ENCODE assay signal across 9 cellular contexts in the genomic region with DNA sequence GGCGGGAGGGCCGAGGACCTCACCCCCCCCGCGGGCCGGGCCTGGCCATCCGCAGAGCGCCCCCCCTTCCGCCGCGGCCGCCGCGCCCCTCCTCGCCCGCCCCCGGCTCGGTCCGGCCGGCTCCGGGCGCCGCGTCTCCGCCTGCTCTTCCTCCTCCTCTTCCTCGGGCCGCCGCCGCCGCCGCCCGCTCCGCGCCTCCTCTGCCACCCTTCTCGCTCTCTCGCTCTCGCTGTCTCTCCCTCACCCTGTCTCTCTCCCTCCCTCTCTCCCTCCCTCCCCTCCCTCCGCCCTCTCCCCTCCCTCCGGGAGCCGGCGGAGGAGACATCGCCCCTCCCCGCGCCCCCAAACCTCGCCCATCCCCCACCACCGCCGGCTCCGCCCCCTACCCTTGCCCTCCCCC.
DNase-seq lines count a peak whose midpoint lies in the region; ATAC-seq and TF ChIP-seq lines count a peak whose summit lies in the region.
"Had no signal": no experiment of that assay in that cellular context is flagged by ENCODE, and none has a peak within 500 bp of the region (broad histone marks: within the 10 kb centered on the region; RNA-seq: fewer than 3 reads in every experiment).

A gene (minus strand): TSS at position 237 of the 400 bp plus-strand sequence. CDS start 2,883 bp downstream, outside the sequence.

- TF ChIP-seq CTCF in WI38 (IDR thresholded peaks at IDR 0.05; ENCODE audit: low read depth, low read length): no peak

- H3K4me3 ChIP-seq in WI38 (ENCODE audit: low read depth, low read length) (peak within 1 kb of the TSS; percentile 59), iPS-15b (ENCODE audit: low read depth, low read length) (peak within 1 kb of the TSS; percentile 50)

- H3K9ac ChIP-seq in iPS-15b (ENCODE audit: low read depth, low read length): no peak within 1 kb of the TSS

- H3K27ac Mint-ChIP-seq in stimulated activated naive B cell treated with anti-CD40 and anti-IgM and Interleukin-4, amounts not matched to agents 10 μg/mL and 1 μg/mL and 100 μg/mL, for 72 hours: no peak within 1 kb of the TSS

- DNase-seq in NCI-H2171 treated with DMSO at 0.1 percent for 48 hours (lab: John Stamatoyannopoulos, UW): peak; percentile 29
- DNase-seq in NCI-H2171 (lab: John Stamatoyannopoulos, UW): no peak
- no peak for DNase-seq in stimulated activated naive B cell treated with anti-CD40 and anti-IgM and Interleukin-4, amounts not matched to agents 10 μg/mL and 1 μg/mL and 100 μg/mL, for 72 hours
- no peak for DNase-seq in GOT3 (lab: John Stamatoyannopoulos, UW)
- no peak for DNase-seq in stimulated activated CD4-positive, alpha-beta T cell treated with anti-CD3 and anti-CD28 coated beads, Interleukin-12 subunit alpha, Interleukin-12 subunit beta, amount 100 ng/mL, for 4 hours
- no peak for DNase-seq in DMS79 treated with DMSO at 0.1 percent for 48 hours (lab: John Stamatoyannopoulos, UW)
- DNase-seq: stimulated activated naive CD4-positive, alpha-beta T cell treated with Interleukin-2 at 50 U/mL for 16 hours had no signal

- H3K9me3 Mint-ChIP-seq in stimulated activated naive B cell treated with anti-CD40 and anti-IgM and Interleukin-4, amounts not matched to agents 10 μg/mL and 1 μg/mL and 100 μg/mL, for 72 hours: peaks cover 0 to 2% of the 10 kb centered on the region in 2 donors

- peaks cover 73 to 79% of the 10 kb centered on the region in 2 donors for H3K27me3 Mint-ChIP-seq in stimulated activated naive B cell treated with anti-CD40 and anti-IgM and Interleukin-4, amounts not matched to agents 10 μg/mL and 1 μg/mL and 100 μg/mL, for 72 hours

- no peaks in the 10 kb centered on the region for H3K36me3 ChIP-seq in iPS-15b (ENCODE audit: control insufficient read depth, insufficient read depth, low read length)

- H3K4me3 Mint-ChIP-seq in stimulated activated naive B cell treated with anti-CD40 and anti-IgM and Interleukin-4, amounts not matched to agents 10 μg/mL and 1 μg/mL and 100 μg/mL, for 72 hours: peak within 1 kb of the TSS; percentile 44 to 60

- no peak for ATAC-seq in stimulated activated naive B cell treated with anti-CD40 and anti-IgM and Interleukin-4, amounts not matched to agents 10 μg/mL and 1 μg/mL and 100 μg/mL, for 72 hours (replicated peaks)

- H3K4me1 ChIP-seq in iPS-15b (ENCODE audit: control insufficient read depth, insufficient read depth, low read length): peaks cover 7% of the 10 kb centered on the region

- H3K36me3 Mint-ChIP-seq in stimulated activated naive B cell treated with anti-CD40 and anti-IgM and Interleukin-4, amounts not matched to agents 10 μg/mL and 1 μg/mL and 100 μg/mL, for 72 hours: peaks cover 6 to 11% of the 10 kb centered on the region in 2 donors

- H3K9me3 ChIP-seq in iPS-15b (ENCODE audit: control insufficient read depth, insufficient read depth, low read length): no peaks in the 10 kb centered on the region

- peaks cover 70% of the 10 kb centered on the region for H3K27me3 ChIP-seq in iPS-15b (ENCODE audit: control insufficient read depth, insufficient read depth, low read length)

- peaks cover 33 to 40% of the 10 kb centered on the region in 2 donors for H3K4me1 Mint-ChIP-seq in stimulated activated naive B cell treated with anti-CD40 and anti-IgM and Interleukin-4, amounts not matched to agents 10 μg/mL and 1 μg/mL and 100 μg/mL, for 72 hours
